8 cellular contexts compared by ENCODE assay signal in genomic region chr15:69462493-69463181, GRCh38. TPM values are rescaled to one million over a fixed set of nuclear protein-coding genes. Genes with fewer than 3 reads are reported as not detected.
A peak's percentile ranks its signal among the peaks of the same experiment; 100 is the strongest.
DNase-seq lines count a peak whose midpoint lies in the region; ATAC-seq and TF ChIP-seq lines count a peak whose summit lies in the region.

No MANE protein-coding gene starts in this region.

- peak overlapping the region; percentile 71 for H3K27ac ChIP-seq in C4-2B

- peaks cover 30% of the 10 kb centered on the region for H3K4me1 Mint-ChIP-seq in dendritic cell treated with granulocyte-macrophage colony-stimulating factor and Interleukin-4, amounts not matched to agents 40 ng/mL and 50 ng/mL, for 4 days (ENCODE audit: low read depth)

- TF ChIP-seq CTCF in C4-2B (conservative IDR thresholded peaks at IDR 0.05): peak; percentile 96

- no peaks in the 10 kb centered on the region for H3K9me3 Mint-ChIP-seq in dendritic cell treated with granulocyte-macrophage colony-stimulating factor and Interleukin-4, amounts not matched to agents 40 ng/mL and 50 ng/mL, for 4 days

- intact Hi-C loops in dendritic cell treated with granulocyte-macrophage colony-stimulating factor and Interleukin-4, amounts not matched to agents 40 ng/mL and 50 ng/mL, for 4 days (cut with micrococcal nuclease): loop anchor here (1.0 to 10.0 kb wide), 3 partner anchors 10 to 802 kb away; partner anchors contain the start of genes KIF23 and RPLP1

- peak overlapping the region; percentile 89 for H3K27ac Mint-ChIP-seq in dendritic cell treated with granulocyte-macrophage colony-stimulating factor and Interleukin-4, amounts not matched to agents 40 ng/mL and 50 ng/mL, for 4 days

- ATAC-seq in GM19328 (IDR thresholded peaks at IDR 0.05; ENCODE audit: unreplicated experiment) (peak; percentile 80), HG03521 (IDR thresholded peaks at IDR 0.05; ENCODE audit: unreplicated experiment) (peak; percentile 90), left lobe of liver (peak; percentile 95)

- H3K4me3 Mint-ChIP-seq in dendritic cell treated with granulocyte-macrophage colony-stimulating factor and Interleukin-4, amounts not matched to agents 40 ng/mL and 50 ng/mL, for 4 days: peak overlapping the region; percentile 82

- peak; percentile 94 for DNase-seq in NCI-H69 (lab: John Stamatoyannopoulos, UW)
- DNase-seq in activated CD4-positive, alpha-beta T cell treated with anti-CD3 and anti-CD28 coated beads, Interleukin-2, amount 50 U/mL, for 1 hour: peak; percentile 90
- peak; percentile 97 for DNase-seq in left lobe of liver (ENCODE audit: low spot score)
- DNase-seq in stimulated activated CD4-positive, alpha-beta T cell treated with anti-CD3 and anti-CD28 coated beads, Interleukin-2, amount 100 ng/mL, for 24 hours: peak; percentile 94

- no peaks in the 10 kb centered on the region for H3K27me3 Mint-ChIP-seq in dendritic cell treated with granulocyte-macrophage colony-stimulating factor and Interleukin-4, amounts not matched to agents 40 ng/mL and 50 ng/mL, for 4 days

- peaks cover 7% of the 10 kb centered on the region for H3K36me3 Mint-ChIP-seq in dendritic cell treated with granulocyte-macrophage colony-stimulating factor and Interleukin-4, amounts not matched to agents 40 ng/mL and 50 ng/mL, for 4 days (ENCODE audit: low read depth)

RNA-seq across cellular contexts. Expression of gene RPLP1, which starts 10.0 kb away (rescaled TPM):
- total RNA-seq in left lobe of liver: 577 TPM

RNA-seq across cellular contexts. Expression of gene KIF23, which starts 48.5 kb away (rescaled TPM):
- total RNA-seq in left lobe of liver: 0.86 TPM

Comparison
In these comparisons a context has a peak if more than half of its experiments do, and no peak if none do; other contexts are left out.
1. Peak in every context shown above with its lines: DNase-seq, ATAC-seq and H3K27ac ChIP-seq.